Comparison of ENCODE assay signal across 31 cellular contexts in genomic region chr16:67409631-67410030, GRCh38. TPM values are rescaled to one million over a fixed set of nuclear protein-coding genes. Genes with fewer than 3 reads are reported as not detected.
"Had no signal": no experiment of that assay in that cellular context is flagged by ENCODE, and none has a peak within 500 bp of the region (broad histone marks: within the 10 kb centered on the region; RNA-seq: fewer than 3 reads in every experiment).

No MANE protein-coding gene starts in this region.

- ATAC-seq: K562, Panc1, Right ventricle myocardium inferior, SK-N-SH treated with all-trans-retinoic acid at 6 μM for 48 hours had no signal

- H3K9me3 Mint-ChIP-seq: activated B cell treated with CpG ODN at 0.5 μM for 24 hours; activated CD4-positive, alpha-beta memory T cell treated with anti-CD3 and anti-CD28 coated beads for 36 hours; activated naive CD8-positive, alpha-beta T cell treated with anti-CD3 and anti-CD28 coated beads, Interleukin-2, amount 10 ng/mL, durations not matched to agents 7 days and 5 days had no signal

- H3K27me3 Mint-ChIP-seq: activated B cell treated with CpG ODN at 0.5 μM for 24 hours had no signal

- H3K4me1 ChIP-seq: ascending aorta had no signal

- FAIRE-seq: K562 had no signal

- H3K4me1 Mint-ChIP-seq: activated B cell treated with CpG ODN at 0.5 μM for 24 hours; activated naive CD8-positive, alpha-beta T cell treated with anti-CD3 and anti-CD28 coated beads, Interleukin-2, amount 10 ng/mL, durations not matched to agents 7 days and 5 days had no signal

- DNase-seq: activated B cell treated with CpG ODN at 0.5 μM for 24 hours; activated CD4-positive, alpha-beta memory T cell treated with anti-CD3 and anti-CD28 coated beads for 36 hours; activated CD4-positive, alpha-beta T cell treated with anti-CD3 and anti-CD28 coated beads for 4 hours; activated CD4-positive, alpha-beta T cell treated with anti-CD3 and anti-CD28 coated beads, Interleukin-2, amount 50 U/mL, for 1 hour; activated CD4-positive, CD25-positive, alpha-beta regulatory T cell treated with anti-CD3 and anti-CD28 coated beads, Interleukin-2, amount 50 U/mL, for 72 hours; activated CD8-positive, alpha-beta memory T cell treated with anti-CD3 and anti-CD28 coated beads, Interleukin-2, amount 50 U/mL, for 4 hours; activated effector memory CD4-positive, alpha-beta T cell treated with Interleukin-2 at 50 U/mL for 16 hours; activated naive CD4-positive, alpha-beta T cell treated with anti-CD3 and anti-CD28 coated beads, Interleukin-2, amount 50 U/mL, for 16 hours; activated naive CD8-positive, alpha-beta T cell treated with anti-CD3 and anti-CD28 coated beads, Interleukin-2, amount 10 ng/mL, durations not matched to agents 7 days and 5 days; activated T-cell treated with anti-CD3 and anti-CD28 coated beads for 4 hours; activated T-cell treated with anti-CD3 and anti-CD28 coated beads, Interleukin-2, amount 50 U/mL, for 48 hours; amygdala; NCI-H1048; NCI-H1105 treated with DMSO at 0.1 percent for 48 hours; NCI-H1436; NCI-H1694; NCI-H1930; NCI-H2081 treated with DMSO at 0.1 percent for 48 hours; NCI-H345; NCI-H524 treated with DMSO at 0.1 percent for 48 hours; SIG-M5; T-helper 1 cell; T-helper 2 cell; T-helper 9 cell had no signal

- H3K27me3 ChIP-seq: ascending aorta had no signal

- H3K4me3 Mint-ChIP-seq: activated B cell treated with CpG ODN at 0.5 μM for 24 hours; activated CD4-positive, alpha-beta memory T cell treated with anti-CD3 and anti-CD28 coated beads for 36 hours; activated naive CD8-positive, alpha-beta T cell treated with anti-CD3 and anti-CD28 coated beads, Interleukin-2, amount 10 ng/mL, durations not matched to agents 7 days and 5 days had no signal

- H3K27ac Mint-ChIP-seq: activated B cell treated with CpG ODN at 0.5 μM for 24 hours; activated CD4-positive, alpha-beta memory T cell treated with anti-CD3 and anti-CD28 coated beads for 36 hours; activated naive CD8-positive, alpha-beta T cell treated with anti-CD3 and anti-CD28 coated beads, Interleukin-2, amount 10 ng/mL, durations not matched to agents 7 days and 5 days had no signal

- H3K9me3 ChIP-seq: ascending aorta had no signal

- H3K36me3 ChIP-seq: ascending aorta had no signal

- H3K36me3 Mint-ChIP-seq: activated CD4-positive, alpha-beta memory T cell treated with anti-CD3 and anti-CD28 coated beads for 36 hours; activated naive CD8-positive, alpha-beta T cell treated with anti-CD3 and anti-CD28 coated beads, Interleukin-2, amount 10 ng/mL, durations not matched to agents 7 days and 5 days had no signal

- H3K4me3 ChIP-seq: ascending aorta, K562 had no signal

- H3K27ac ChIP-seq: ascending aorta, VCaP had no signal

RNA-seq across cellular contexts. Expression of gene TPPP3, which starts 16.3 kb away (rescaled TPM):
- total RNA-seq: activated B cell treated with CpG ODN at 0.5 μM for 24 hours; activated CD4-positive, alpha-beta memory T cell treated with anti-CD3 and anti-CD28 coated beads for 36 hours; activated naive CD8-positive, alpha-beta T cell treated with anti-CD3 and anti-CD28 coated beads, Interleukin-2, amount 10 ng/mL, durations not matched to agents 7 days and 5 days had no signal

RNA-seq across cellular contexts. Expression of gene HSD11B2, which starts 21.3 kb away (rescaled TPM):
- total RNA-seq: activated naive CD8-positive, alpha-beta T cell treated with anti-CD3 and anti-CD28 coated beads, Interleukin-2, amount 10 ng/mL, durations not matched to agents 7 days and 5 days; RPMI7951 had no signal
